ENCODE assay signal across 5 cellular contexts in the genomic region with DNA sequence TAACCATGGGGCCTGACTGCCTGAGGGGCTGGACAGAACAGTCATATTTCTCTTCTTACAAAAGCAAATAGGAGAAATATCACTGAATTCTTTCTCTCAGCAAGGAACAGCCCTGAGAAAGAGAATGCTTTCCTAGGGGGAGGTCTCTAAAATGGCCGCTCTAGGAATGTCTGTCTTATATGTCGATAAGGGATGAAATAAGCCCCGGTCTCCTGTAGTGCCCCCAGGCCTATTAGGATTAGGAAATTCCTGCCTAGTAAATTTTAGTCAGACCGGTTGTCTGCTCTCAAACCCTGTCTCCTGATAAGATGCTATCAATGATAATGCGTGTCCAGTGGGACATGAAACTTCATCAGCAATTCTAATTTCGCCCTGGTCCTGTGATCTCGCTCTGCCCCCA.
DNase-seq lines count a peak whose midpoint lies in the region; ATAC-seq, FAIRE-seq and TF ChIP-seq lines count a peak whose summit lies in the region.
"Not testable (repeated sequence)": the region's sequence is repeated elsewhere in the genome, so short reads cannot be mapped to it uniquely, and the experiment has no call there.

No MANE protein-coding gene starts in this region.

- not testable (repeated sequence) for TF ChIP-seq EP300 in K562 (IDR thresholded peaks at IDR 0.05; ENCODE audit: low read length)

- not testable (repeated sequence) for H3K4me3 ChIP-seq in K562

- WGBS in K562 (ENCODE audit: insufficient coverage, low coverage, missing lambda C conversion rate) = 88% methylated on average over 6 of the region's 7 CpGs

- intact Hi-C loops in K562 (cut with micrococcal nuclease) = not testable (repeated sequence)

- not testable (repeated sequence) for ATAC-seq in K562

- not testable (repeated sequence) for H3K27ac ChIP-seq in K562 (ENCODE audit: extremely low read depth, low read depth, low read length)

- not testable (repeated sequence) for H3K79me2 ChIP-seq in K562 (ENCODE audit: control insufficient read depth, insufficient read depth, low read length)

- H3K4me1 ChIP-seq in K562 (replicated peaks in 1 of 2; ENCODE audit: control insufficient read depth in 2 of 2, insufficient read depth in 2 of 2, low read length in 2 of 2) = peaks cover 7 to 13% of the 10 kb centered on the region in 2 experiments; a peak in 4 of 5 replicates

- H3K9me1 ChIP-seq in K562 (ENCODE audit: control insufficient read depth, insufficient read depth, low read length) = not testable (repeated sequence)

- not testable (repeated sequence) for H3K4me2 ChIP-seq in K562 (ENCODE audit: insufficient read depth, low read length)

- not testable (repeated sequence) for H4K20me1 ChIP-seq in K562 (replicated peaks; ENCODE audit: control insufficient read depth, insufficient read depth, low read length)

- FAIRE-seq in K562 (lab: Jason Lieb, UNC) = not testable (repeated sequence)

- H3K27me3 ChIP-seq in K562 (ENCODE audit: control insufficient read depth in 2 of 2, insufficient read depth in 2 of 2, low read length in 2 of 2) = not testable (repeated sequence)

- not testable (repeated sequence) for H3K36me3 ChIP-seq in K562 (ENCODE audit: control insufficient read depth, insufficient read depth, low read length)

- not testable (repeated sequence) for H3K9me3 ChIP-seq in K562 (replicated peaks; ENCODE audit: control insufficient read depth, insufficient read depth, low read depth, low read length)

- not testable (repeated sequence) for TF ChIP-seq RAD21 in K562 (CRISPR knock-in tag; conservative IDR thresholded peaks at IDR 0.05 in 1 of 2, IDR thresholded peaks at IDR 0.05 in 1 of 2)

- in situ Hi-C loops in K562 (cut with MboI) = not testable (repeated sequence)

- CTCF ChIA-PET in K562 (lab: Yijun Ruan, JAX; ENCODE audit: low intra/inter-chr PET ratio) = not testable (repeated sequence)

- POLR2A ChIA-PET in K562 (lab: Yijun Ruan, JAX) = interaction anchor here (0.9 kb wide), 1 partner anchor 1223 kb away, joined by 3 read pairs; no protein-coding TSS in a partner anchor

- not testable (repeated sequence) for BruUV-seq in K562 (replicated peaks; lab: Mats Ljungman, UMichigan)

- not testable (repeated sequence) for TF ChIP-seq POLR2A in K562 (conservative IDR thresholded peaks at IDR 0.05); erythroblast (IDR thresholded peaks at IDR 0.05; ENCODE audit: low read length)

- not testable (repeated sequence) for TF ChIP-seq CTCF in K562 (IDR thresholded peaks at IDR 0.05 in 2 of 3, conservative IDR thresholded peaks at IDR 0.05 in 1 of 3; ENCODE audit: insufficient read depth in 2 of 3, low read depth in 1 of 3, low read length in 3 of 3)

- H3K9ac ChIP-seq in K562 (ENCODE audit: insufficient read depth in 1 of 2, low read depth in 2 of 2, low read length in 2 of 2) = not testable (repeated sequence)

- DNase-seq in DMS 273 (lab: John Stamatoyannopoulos, UW; ENCODE audit: unreplicated experiment) (peak; percentile 0), NCI-H82 (lab: John Stamatoyannopoulos, UW) (peak; percentile 21), OCI-M1 (lab: John Stamatoyannopoulos, UW) (peak; percentile 7), erythroblast (lab: John Stamatoyannopoulos, UW) (peak; percentile 6 to 9)
- not testable (repeated sequence) for DNase-seq in K562 (ENCODE audit: extremely low read depth in 1 of 4, low spot score in 3 of 4)

- H2AFZ ChIP-seq in K562 (ENCODE audit: low read depth, low read length) = not testable (repeated sequence)

TF ChIP-seq in K562, 482 proteins besides CTCF, POLR2A, EP300 and RAD21:
- TF ChIP-seq CBX5 (IDR thresholded peaks at IDR 0.05; ENCODE audit: borderline replicate concordance, low read depth) (peak; percentile 77; the same call in 1 of the 2 replicates), CBX3 (IDR thresholded peaks at IDR 0.05; ENCODE audit: borderline replicate concordance in 1 of 2, low read length in 2 of 2) (peak in 1 of 2 experiments; percentile 65; a peak in 1 of 3 replicates), TRIM28 (IDR thresholded peaks at IDR 0.05) (peak; percentile 65; the same call in 1 of the 2 replicates)
TF ChIP-seq in K562: peak in this region for 3; not testable (repeated sequence) for 479.
